ENCODE assay signal across 19 cellular contexts in the genomic region with DNA sequence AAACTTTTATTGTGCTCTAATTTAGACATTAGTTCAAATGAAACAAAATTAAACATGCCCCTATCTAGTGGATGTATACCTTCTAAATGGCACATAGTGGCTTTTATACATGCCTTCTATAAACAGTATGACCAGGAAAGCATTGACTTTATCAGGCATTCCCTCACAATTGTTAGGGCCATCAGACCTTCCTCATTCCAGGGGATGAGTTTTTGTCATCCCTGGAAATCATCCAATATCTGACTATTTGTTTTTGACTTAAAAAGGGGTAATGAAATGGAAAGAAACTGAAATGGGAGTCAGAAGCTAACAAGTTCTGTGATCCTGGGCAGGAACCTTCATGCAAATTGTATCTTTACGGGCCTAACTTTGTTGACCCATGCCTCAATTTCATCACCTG. TPM values are rescaled to one million over a fixed set of nuclear protein-coding genes. Genes with fewer than 3 reads are reported as not detected.
DNase-seq lines count a peak whose midpoint lies in the region; ATAC-seq and TF ChIP-seq lines count a peak whose summit lies in the region.
"Had no signal": no experiment of that assay in that cellular context is flagged by ENCODE, and none has a peak within 500 bp of the region (broad histone marks: within the 10 kb centered on the region; RNA-seq: fewer than 3 reads in every experiment).

No MANE protein-coding gene starts in this region.

- no peaks in the 10 kb centered on the region for H3K9me3 ChIP-seq in CD4-positive, CD25-positive, alpha-beta regulatory T cell (ENCODE audit: control insufficient read depth in 2 of 2, low read length in 2 of 2)
- no peaks in the 10 kb centered on the region for H3K9me3 ChIP-seq in CD4-positive, alpha-beta memory T cell (ENCODE audit: control insufficient read depth in 1 of 2, low read length in 2 of 2)
- no peaks in the 10 kb centered on the region for H3K9me3 ChIP-seq in PC-9 (ENCODE audit: insufficient read depth, low read depth)

- H4K20me1 ChIP-seq in PC-9 (ENCODE audit: insufficient read depth) = no peaks in the 10 kb centered on the region

- intact Hi-C loops in CD4-positive, alpha-beta memory T cell (cut with micrococcal nuclease) = no loop called here
- intact Hi-C loops in PC-9 (cut with micrococcal nuclease; ENCODE audit: unreplicated experiment) = no loop called here

- H3K36me3 Mint-ChIP-seq in CD4-positive, CD25-positive, alpha-beta regulatory T cell = peaks cover under 1% of the 10 kb centered on the region
- peaks cover 7 to 26% of the 10 kb centered on the region in 2 donors for H3K36me3 Mint-ChIP-seq in CD4-positive, alpha-beta memory T cell

- ATAC-seq in CD4-positive, CD25-positive, alpha-beta regulatory T cell (ENCODE audit: low read depth in 2 of 2) = no peak
- ATAC-seq in foreskin keratinocyte = no peak
- ATAC-seq: Right ventricle myocardium inferior had no signal

- H3K27me3 ChIP-seq in CD4-positive, CD25-positive, alpha-beta regulatory T cell (ENCODE audit: control insufficient read depth, insufficient read depth, low read length) = no peaks in the 10 kb centered on the region
- H3K27me3 ChIP-seq in CD4-positive, alpha-beta memory T cell (ENCODE audit: insufficient read depth, low read length) = no peaks in the 10 kb centered on the region
- H3K27me3 ChIP-seq in PC-9 (ENCODE audit: insufficient read depth, low read depth) (no peaks in the 10 kb centered on the region), foreskin keratinocyte (no peaks in the 10 kb centered on the region)

- H3K27me3 Mint-ChIP-seq in CD4-positive, CD25-positive, alpha-beta regulatory T cell = no peaks in the 10 kb centered on the region
- H3K27me3 Mint-ChIP-seq in CD4-positive, alpha-beta memory T cell = no peaks in the 10 kb centered on the region

- no peak for DNase-seq in CD4-positive, CD25-positive, alpha-beta regulatory T cell
- DNase-seq in CD4-positive, alpha-beta memory T cell = no peak
- peak in 1 of 2 experiments; percentile 84 for DNase-seq in PC-9
- peak; percentile 5 for DNase-seq in kidney glomerular epithelial cell (lab: John Stamatoyannopoulos, UW)
- no peak for DNase-seq in foreskin keratinocyte
- no peak for DNase-seq in epidermal melanocyte (ENCODE audit: insufficient read length, low spot score)
- DNase-seq in activated CD4-positive, alpha-beta T cell treated with anti-CD3 and anti-CD28 coated beads, Interleukin-2, amount 50 U/mL, for 1 hour = no peak
- no peak for DNase-seq in NAMALWA (ENCODE audit: low spot score)
- DNase-seq: AML-193, Calu3, GOT3, KBM-7, MV-4-11, NCI-H1436, NCI-H1930, NCI-H2171, NCI-H526 had no signal

- no peak for TF ChIP-seq CTCF in PC-9 (conservative IDR thresholded peaks at IDR 0.05)
- TF ChIP-seq CTCF in foreskin keratinocyte (conservative IDR thresholded peaks at IDR 0.05) = no peak

- H3K4me1 ChIP-seq in CD4-positive, CD25-positive, alpha-beta regulatory T cell (ENCODE audit: control insufficient read depth, insufficient read depth, low read length, poor library complexity, severe bottlenecking) = no peaks in the 10 kb centered on the region
- peaks cover 36% of the 10 kb centered on the region for H3K4me1 ChIP-seq in CD4-positive, alpha-beta memory T cell (ENCODE audit: insufficient read depth, low read length)
- H3K4me1 ChIP-seq in PC-9 (replicated peaks; ENCODE audit: insufficient read depth) = peaks cover 44% of the 10 kb centered on the region
- H3K4me1 ChIP-seq in foreskin keratinocyte = peaks cover 14% of the 10 kb centered on the region

- H3K36me3 ChIP-seq in CD4-positive, CD25-positive, alpha-beta regulatory T cell (ENCODE audit: control insufficient read depth, insufficient read depth, low read length) = no peaks in the 10 kb centered on the region
- H3K36me3 ChIP-seq in CD4-positive, alpha-beta memory T cell (ENCODE audit: insufficient read depth, low read length) = no peaks in the 10 kb centered on the region
- no peaks in the 10 kb centered on the region for H3K36me3 ChIP-seq in PC-9 (ENCODE audit: low read depth)

- peaks cover 20% of the 10 kb centered on the region; the same call in 1 of the 2 replicates for H3F3A ChIP-seq in PC-9 (ENCODE audit: insufficient read depth, low read depth)

- peaks cover 14 to 28% (median 26%) of the 10 kb centered on the region in 4 donors for H3K4me1 Mint-ChIP-seq in CD4-positive, CD25-positive, alpha-beta regulatory T cell
- H3K4me1 Mint-ChIP-seq in CD4-positive, alpha-beta memory T cell = peaks cover 29 to 40% (median 36%) of the 10 kb centered on the region in 4 donors

- peak overlapping the region; percentile 17 for H3K4me2 ChIP-seq in PC-9

- H3K9me3 Mint-ChIP-seq in CD4-positive, CD25-positive, alpha-beta regulatory T cell = no peaks in the 10 kb centered on the region
- peaks cover 0 to 4% (median 0%) of the 10 kb centered on the region in 8 donors for H3K9me3 Mint-ChIP-seq in CD4-positive, alpha-beta memory T cell

- H3K27ac ChIP-seq in CD4-positive, CD25-positive, alpha-beta regulatory T cell (ENCODE audit: insufficient read depth, low read length, poor library complexity, severe bottlenecking) = no peak overlapping the region
- no peak overlapping the region for H3K27ac ChIP-seq in CD4-positive, alpha-beta memory T cell (ENCODE audit: low read depth, low read length)
- H3K27ac ChIP-seq in PC-9 (peak overlapping the region; percentile 69), foreskin keratinocyte (no peak overlapping the region)
- H3K27ac ChIP-seq: C4-2B had no signal

- no peak overlapping the region for H2AFZ ChIP-seq in PC-9

- H3K79me2 ChIP-seq in PC-9 (ENCODE audit: low read depth) = no peaks in the 10 kb centered on the region

- H3K4me3 Mint-ChIP-seq in CD4-positive, CD25-positive, alpha-beta regulatory T cell = no peak overlapping the region
- H3K4me3 Mint-ChIP-seq in CD4-positive, alpha-beta memory T cell = no peak overlapping the region

- POLR2A ChIA-PET in CD4-positive, alpha-beta memory T cell (lab: Charles Lee; ENCODE audit: partially characterized antibody) = interaction anchor here (1.1 to 3.4 kb wide), 5 partner anchors 13 to 57 kb away, joined by 3 to 27 read pairs (median 7); a partner anchor contains a TSS
- POLR2A ChIA-PET in PC-9 (lab: Charles Lee; ENCODE audit: unreplicated experiment) = interaction anchor here (0.6 kb wide), 1 partner anchor 63 kb away, joined by 5 read pairs; no protein-coding TSS in a partner anchor

- BruUV-seq in PC-9 (replicated peaks; lab: Mats Ljungman, UMichigan) = no TSS peak

- H3K27ac Mint-ChIP-seq in CD4-positive, CD25-positive, alpha-beta regulatory T cell = peak overlapping the region in 2 of 3 donors; percentile 44 to 57
- H3K27ac Mint-ChIP-seq in CD4-positive, alpha-beta memory T cell = peak overlapping the region in 6 of 7 donors; percentile 65 to 92 (median 78)

- CTCF ChIA-PET in CD4-positive, alpha-beta memory T cell (lab: Charles Lee; ENCODE audit: partially characterized antibody) = interaction anchor here (1.0 to 1.5 kb wide), 4 partner anchors 11 to 57 kb away, joined by 3 to 4 read pairs (median 4); no protein-coding TSS in a partner anchor
- CTCF ChIA-PET in PC-9 (lab: Charles Lee) = interaction anchor here (0.6 kb wide), 1 partner anchor 32 kb away, joined by 3 read pairs; no protein-coding TSS in a partner anchor

- H3K4me3 ChIP-seq in CD4-positive, CD25-positive, alpha-beta regulatory T cell (ENCODE audit: low read depth, low read length) = no peak overlapping the region
- no peak overlapping the region for H3K4me3 ChIP-seq in CD4-positive, alpha-beta memory T cell (ENCODE audit: low read length in 2 of 2)
- no peak overlapping the region for H3K4me3 ChIP-seq in PC-9

- H3K9me2 ChIP-seq in PC-9 (ENCODE audit: insufficient read depth) = no peaks in the 10 kb centered on the region

RNA-seq across cellular contexts. Expression of a gene that starts 58.0 kb away (rescaled TPM):
- total RNA-seq in CD4-positive, CD25-positive, alpha-beta regulatory T cell = 134 TPM
- 1 to 10 TPM in 3 of 4 donors, under 1 TPM in 1; 0.93 to 1.9 (median 1.4) TPM for polyA plus RNA-seq in CD4-positive, CD25-positive, alpha-beta regulatory T cell
- total RNA-seq in CD4-positive, alpha-beta memory T cell = 100 to 1,000 TPM; 143 to 153 TPM
- polyA plus RNA-seq in CD4-positive, alpha-beta memory T cell = 1 to 10 TPM; 2.3 to 3.0 TPM
- total RNA-seq in PC-9 (2021) (14.4 and 18.6 TPM in 2 replicates), foreskin keratinocyte (6.4 and 7.0 TPM in 2 replicates)
- 4.2 and 4.4 TPM in 2 replicates for polyA plus RNA-seq in foreskin keratinocyte
